Comparison of ENCODE assay signal across 8 cellular contexts in genomic region chr11:57667715-57668466, GRCh38. TPM values are rescaled to one million over a fixed set of nuclear protein-coding genes. Genes with fewer than 3 reads are reported as not detected.
DNase-seq lines count a peak whose midpoint lies in the region; ATAC-seq and TF ChIP-seq lines count a peak whose summit lies in the region.

Gene ZDHHC5, plus strand, starts transcription at chr11:57668114. Its CDS starts 4,977 bp downstream, at chr11:57673091.

- H3K4me2 ChIP-seq in DOHH2 (ENCODE audit: low read length): peak within 1 kb of the TSS; percentile 71

- peak within 1 kb of the TSS; percentile 99 for H3K4me3 Mint-ChIP-seq in activated T-helper 1 cell treated with anti-CD3 and anti-CD28 coated beads, Interleukin-12 subunit alpha, Interleukin-12 subunit beta, Interleukin-2, Interleukin-4 antibody, amounts not matched to agents 30 ng/mL and 10 ng/mL and 1 ng/mL, durations not matched to agents 14 hours and 24 hours and 36 hours
- peak within 1 kb of the TSS; percentile 84 to 100 (median 91) for H3K4me3 Mint-ChIP-seq in naive thymus-derived CD4-positive, alpha-beta T cell
- peak within 1 kb of the TSS; percentile 98 to 99 for H3K4me3 Mint-ChIP-seq in stimulated activated naive B cell treated with anti-CD40 and anti-IgM and Interleukin-4, amounts not matched to agents 10 μg/mL and 1 μg/mL and 100 μg/mL, for 72 hours

- no peaks in the 10 kb centered on the region for H3K9me3 ChIP-seq in DOHH2 (ENCODE audit: control insufficient read depth, insufficient read depth, low read length)
- H3K9me3 ChIP-seq in naive thymus-derived CD4-positive, alpha-beta T cell (ENCODE audit: control insufficient read depth in 2 of 3, low read length in 3 of 3): no peaks in the 10 kb centered on the region

- POLR2A ChIA-PET in naive thymus-derived CD4-positive, alpha-beta T cell (lab: Charles Lee): interaction anchor here (0.6 to 2.0 kb wide), 15 partner anchors 9 to 1938 kb away, joined by 3 to 13 read pairs (median 4); partner anchors contain the start of genes CLP1, MED19, SELENOH and TMX2

- no peaks in the 10 kb centered on the region for H3F3A ChIP-seq in DOHH2 (ENCODE audit: control insufficient read depth, insufficient read depth)

- peak within 1 kb of the TSS; percentile 72 for H3K27ac ChIP-seq in DOHH2 (ENCODE audit: low read depth, low read length)
- H3K27ac ChIP-seq in naive thymus-derived CD4-positive, alpha-beta T cell (ENCODE audit: low read depth, low read length): peak within 1 kb of the TSS; percentile 97

- peaks cover 38% of the 10 kb centered on the region for H3K36me3 ChIP-seq in DOHH2 (ENCODE audit: control insufficient read depth, low read length)
- peaks cover 0 to 14% (median 10%) of the 10 kb centered on the region in 3 experiments for H3K36me3 ChIP-seq in naive thymus-derived CD4-positive, alpha-beta T cell (ENCODE audit: control insufficient read depth in 2 of 3, insufficient read depth in 3 of 3, low read length in 3 of 3)

- H3K27me3 ChIP-seq in DOHH2 (ENCODE audit: control insufficient read depth, low read length): no peaks in the 10 kb centered on the region
- H3K27me3 ChIP-seq in naive thymus-derived CD4-positive, alpha-beta T cell (ENCODE audit: control insufficient read depth in 2 of 2, insufficient read depth in 2 of 2, low read length in 2 of 2): no peaks in the 10 kb centered on the region

- DNase-seq in LHCN-M2 (ENCODE audit: low read depth) (peak; percentile 99), RPMI7951 (ENCODE audit: low read depth) (peak; percentile 98), fibroblast of gingiva (ENCODE audit: low read depth) (peak; percentile 100)
- DNase-seq in activated T-helper 1 cell treated with anti-CD3 and anti-CD28 coated beads, Interleukin-12 subunit alpha, Interleukin-12 subunit beta, Interleukin-2, Interleukin-4 antibody, amounts not matched to agents 30 ng/mL and 10 ng/mL and 1 ng/mL, durations not matched to agents 14 hours and 24 hours and 36 hours (ENCODE audit: low spot score): peak; percentile 99
- peak; percentile 92 to 100 (median 100) for DNase-seq in naive thymus-derived CD4-positive, alpha-beta T cell
- peak; percentile 100 for DNase-seq in stimulated activated naive B cell treated with anti-CD40 and anti-IgM and Interleukin-4, amounts not matched to agents 10 μg/mL and 1 μg/mL and 100 μg/mL, for 72 hours

- CTCF ChIA-PET in naive thymus-derived CD4-positive, alpha-beta T cell (lab: Charles Lee): interaction anchor here (1.7 kb wide), 1 partner anchor 141 kb away, joined by 4 read pairs; no protein-coding TSS in a partner anchor

- peak within 1 kb of the TSS; percentile 97 for H3K27ac Mint-ChIP-seq in activated T-helper 1 cell treated with anti-CD3 and anti-CD28 coated beads, Interleukin-12 subunit alpha, Interleukin-12 subunit beta, Interleukin-2, Interleukin-4 antibody, amounts not matched to agents 30 ng/mL and 10 ng/mL and 1 ng/mL, durations not matched to agents 14 hours and 24 hours and 36 hours
- peak within 1 kb of the TSS; percentile 97 to 100 (median 98) for H3K27ac Mint-ChIP-seq in naive thymus-derived CD4-positive, alpha-beta T cell
- peak within 1 kb of the TSS; percentile 100 for H3K27ac Mint-ChIP-seq in stimulated activated naive B cell treated with anti-CD40 and anti-IgM and Interleukin-4, amounts not matched to agents 10 μg/mL and 1 μg/mL and 100 μg/mL, for 72 hours

- H3K27me3 Mint-ChIP-seq in activated T-helper 1 cell treated with anti-CD3 and anti-CD28 coated beads, Interleukin-12 subunit alpha, Interleukin-12 subunit beta, Interleukin-2, Interleukin-4 antibody, amounts not matched to agents 30 ng/mL and 10 ng/mL and 1 ng/mL, durations not matched to agents 14 hours and 24 hours and 36 hours (ENCODE audit: insufficient read depth): no peaks in the 10 kb centered on the region
- H3K27me3 Mint-ChIP-seq in naive thymus-derived CD4-positive, alpha-beta T cell: no peaks in the 10 kb centered on the region
- no peaks in the 10 kb centered on the region for H3K27me3 Mint-ChIP-seq in stimulated activated naive B cell treated with anti-CD40 and anti-IgM and Interleukin-4, amounts not matched to agents 10 μg/mL and 1 μg/mL and 100 μg/mL, for 72 hours

- H3K9me2 ChIP-seq in DOHH2 (replicated peaks; ENCODE audit: control insufficient read depth, low read length): no peaks in the 10 kb centered on the region

- peaks cover 49% of the 10 kb centered on the region for H3K79me2 ChIP-seq in DOHH2 (ENCODE audit: control insufficient read depth, low read length)

- ATAC-seq in GM21825 (IDR thresholded peaks at IDR 0.05; ENCODE audit: unreplicated experiment): peak; percentile 82
- peak; percentile 90 for ATAC-seq in naive thymus-derived CD4-positive, alpha-beta T cell
- ATAC-seq in stimulated activated naive B cell treated with anti-CD40 and anti-IgM and Interleukin-4, amounts not matched to agents 10 μg/mL and 1 μg/mL and 100 μg/mL, for 72 hours (replicated peaks): peak; percentile 88

- peak; percentile 46 for TF ChIP-seq CTCF in DOHH2 (IDR thresholded peaks at IDR 0.05; ENCODE audit: low read depth, low read length, poor library complexity, severe bottlenecking)

- peaks cover 11% of the 10 kb centered on the region for H3K36me3 Mint-ChIP-seq in activated T-helper 1 cell treated with anti-CD3 and anti-CD28 coated beads, Interleukin-12 subunit alpha, Interleukin-12 subunit beta, Interleukin-2, Interleukin-4 antibody, amounts not matched to agents 30 ng/mL and 10 ng/mL and 1 ng/mL, durations not matched to agents 14 hours and 24 hours and 36 hours (ENCODE audit: low read depth)
- H3K36me3 Mint-ChIP-seq in naive thymus-derived CD4-positive, alpha-beta T cell: peaks cover 4 to 11% (median 5%) of the 10 kb centered on the region in 5 donors
- H3K36me3 Mint-ChIP-seq in stimulated activated naive B cell treated with anti-CD40 and anti-IgM and Interleukin-4, amounts not matched to agents 10 μg/mL and 1 μg/mL and 100 μg/mL, for 72 hours: peaks cover 16 to 17% of the 10 kb centered on the region in 2 donors

- intact Hi-C loops in activated T-helper 1 cell treated with anti-CD3 and anti-CD28 coated beads, Interleukin-12 subunit alpha, Interleukin-12 subunit beta, Interleukin-2, Interleukin-4 antibody, amounts not matched to agents 30 ng/mL and 10 ng/mL and 1 ng/mL, durations not matched to agents 14 hours and 24 hours and 36 hours (cut with micrococcal nuclease): loop anchor here (1.0 to 10.0 kb wide), 10 partner anchors 11 to 1947 kb away; partner anchors contain the start of genes CLP1, FAM111A, MED19 and OSBP
- intact Hi-C loops in naive thymus-derived CD4-positive, alpha-beta T cell (cut with micrococcal nuclease): loop anchor here (1.0 to 5.0 kb wide), 18 partner anchors 11 to 1949 kb away; partner anchors contain the start of genes CLP1 (in 2 of the 2), MED19 (in 2 of the 2), SELENOH (in 2 of the 2) and SSRP1 (in 2 of the 2)

- H3K4me3 ChIP-seq in DOHH2 (ENCODE audit: low read length): peak within 1 kb of the TSS; percentile 84
- peak within 1 kb of the TSS; percentile 87 for H3K4me3 ChIP-seq in naive thymus-derived CD4-positive, alpha-beta T cell (ENCODE audit: low read length)

- H3K4me1 ChIP-seq in DOHH2 (ENCODE audit: control insufficient read depth, low read length): peaks cover 21% of the 10 kb centered on the region
- H3K4me1 ChIP-seq in naive thymus-derived CD4-positive, alpha-beta T cell (ENCODE audit: control insufficient read depth in 2 of 2, insufficient read depth in 2 of 2, low read length in 2 of 2): peaks cover 25 to 28% of the 10 kb centered on the region in 2 donors

- peaks cover 7% of the 10 kb centered on the region; the same call in 1 of the 2 replicates for H4K20me1 ChIP-seq in DOHH2 (ENCODE audit: control insufficient read depth, insufficient read depth, low read depth, low read length)

- H3K9me3 Mint-ChIP-seq in activated T-helper 1 cell treated with anti-CD3 and anti-CD28 coated beads, Interleukin-12 subunit alpha, Interleukin-12 subunit beta, Interleukin-2, Interleukin-4 antibody, amounts not matched to agents 30 ng/mL and 10 ng/mL and 1 ng/mL, durations not matched to agents 14 hours and 24 hours and 36 hours: no peaks in the 10 kb centered on the region
- peaks cover 0 to 13% (median 0%) of the 10 kb centered on the region in 11 donors for H3K9me3 Mint-ChIP-seq in naive thymus-derived CD4-positive, alpha-beta T cell
- H3K9me3 Mint-ChIP-seq in stimulated activated naive B cell treated with anti-CD40 and anti-IgM and Interleukin-4, amounts not matched to agents 10 μg/mL and 1 μg/mL and 100 μg/mL, for 72 hours: no peaks in the 10 kb centered on the region

- H3K4me1 Mint-ChIP-seq in activated T-helper 1 cell treated with anti-CD3 and anti-CD28 coated beads, Interleukin-12 subunit alpha, Interleukin-12 subunit beta, Interleukin-2, Interleukin-4 antibody, amounts not matched to agents 30 ng/mL and 10 ng/mL and 1 ng/mL, durations not matched to agents 14 hours and 24 hours and 36 hours (ENCODE audit: low read depth): peaks cover 31% of the 10 kb centered on the region
- H3K4me1 Mint-ChIP-seq in naive thymus-derived CD4-positive, alpha-beta T cell: peaks cover 35 to 62% (median 50%) of the 10 kb centered on the region in 7 donors
- peaks cover 19 to 37% of the 10 kb centered on the region in 2 donors for H3K4me1 Mint-ChIP-seq in stimulated activated naive B cell treated with anti-CD40 and anti-IgM and Interleukin-4, amounts not matched to agents 10 μg/mL and 1 μg/mL and 100 μg/mL, for 72 hours

RNA-seq across cellular contexts. Expression of gene ZDHHC5, which starts in this region (rescaled TPM):
- 50.3 and 55.1 TPM in 2 replicates for total RNA-seq in LHCN-M2 (2014; rRNA removed)
- 42.7 TPM for polyA plus RNA-seq in LHCN-M2 (2012)
- total RNA-seq in RPMI7951 (2014; rRNA removed; shearing (Covaris generic)): 21.6 and 22.6 TPM in 2 replicates
- 78.4 and 79.1 TPM in 2 replicates for total RNA-seq in activated T-helper 1 cell treated with anti-CD3 and anti-CD28 coated beads, Interleukin-12 subunit alpha, Interleukin-12 subunit beta, Interleukin-2, Interleukin-4 antibody, amounts not matched to agents 30 ng/mL and 10 ng/mL and 1 ng/mL, durations not matched to agents 14 hours and 24 hours and 36 hours
- 10 to 100 TPM; 51.4 to 82.2 (median 59.1) TPM for total RNA-seq in naive thymus-derived CD4-positive, alpha-beta T cell
- polyA plus RNA-seq in naive thymus-derived CD4-positive, alpha-beta T cell: 10 to 100 TPM; 26.9 to 44.5 TPM

Comparison
In these comparisons a context has a peak if more than half of its experiments do, and no peak if none do; other contexts are left out.
1. Peak in every context shown above with its lines: DNase-seq, ATAC-seq, H3K4me3 ChIP-seq and H3K27ac ChIP-seq.